ENCODE assay signal across 29 cellular contexts in the genomic region with DNA sequence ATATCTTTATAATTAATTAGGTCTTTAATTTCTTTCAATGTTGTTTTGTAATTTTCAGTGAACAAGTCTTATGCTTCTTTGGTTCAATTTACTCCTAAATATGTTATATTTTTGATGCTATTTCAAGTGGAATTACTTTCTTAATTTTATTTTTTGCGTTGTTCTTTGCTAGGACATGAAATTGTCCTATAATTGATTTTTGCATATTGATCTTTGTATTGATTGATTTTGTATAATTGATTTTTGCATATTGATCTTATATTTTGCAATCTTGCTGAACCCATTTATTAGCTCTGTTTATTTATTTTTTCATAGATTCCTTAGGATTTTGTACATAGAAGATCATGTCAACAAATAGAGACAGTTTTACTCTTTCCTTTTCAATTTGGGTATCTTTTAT. TPM values are rescaled to one million over a fixed set of nuclear protein-coding genes. Genes with fewer than 3 reads are reported as not detected.
"Had no signal": no experiment of that assay in that cellular context is flagged by ENCODE, and none has a peak within 500 bp of the region (broad histone marks: within the 10 kb centered on the region; RNA-seq: fewer than 3 reads in every experiment).

No MANE protein-coding gene starts in this region.

- DNase-seq: cerebellar nuclear complex; cortex of kidney; effector memory CD8-positive, alpha-beta T cell; erythroblast; esophagus squamous epithelium; foreskin melanocyte; glutamatergic neuron; hypothalamus; mesenchymal stem cell; mucosa of descending colon; naive thymus-derived CD4-positive, alpha-beta T cell; nephron progenitor cell; nucleus accumbens; right lobe of liver; small intestine; stimulated activated CD4-positive, alpha-beta T cell treated with anti-CD3 and anti-CD28 coated beads, Interleukin-15, amount 100 ng/mL, for 24 hours; stimulated activated CD4-positive, alpha-beta T cell treated with anti-CD3 and anti-CD28 coated beads, Interleukin-2, amount 100 ng/mL, for 48 hours; stimulated activated naive CD4-positive, alpha-beta T cell treated with Interleukin-2 at 50 U/mL for 16 hours; stomach; thyroid gland; trophoblast cell had no signal

- H3K9me3 Mint-ChIP-seq: naive thymus-derived CD4-positive, alpha-beta T cell; nephron progenitor cell had no signal

- ATAC-seq: effector memory CD8-positive, alpha-beta T cell; left lobe of liver; mucosa of descending colon; naive thymus-derived CD4-positive, alpha-beta T cell; right lobe of liver had no signal

- H3K27ac Mint-ChIP-seq: effector memory CD8-positive, alpha-beta T cell; mesothelial cell of epicardium; naive thymus-derived CD4-positive, alpha-beta T cell; nephron progenitor cell; progenitor cell of endocrine pancreas had no signal

- H3K4me3 Mint-ChIP-seq: effector memory CD8-positive, alpha-beta T cell; mesothelial cell of epicardium; naive thymus-derived CD4-positive, alpha-beta T cell; nephron progenitor cell had no signal

- H3K27me3 Mint-ChIP-seq: effector memory CD8-positive, alpha-beta T cell; naive thymus-derived CD4-positive, alpha-beta T cell; progenitor cell of endocrine pancreas had no signal

- H3K4me1 Mint-ChIP-seq: mesothelial cell of epicardium, nephron progenitor cell had no signal

- H3K36me3 Mint-ChIP-seq: mesothelial cell of epicardium; naive thymus-derived CD4-positive, alpha-beta T cell had no signal

- FAIRE-seq: endometrium, keratinocyte, small intestine had no signal

RNA-seq across cellular contexts. Expression of a gene that starts 38.1 kb away (rescaled TPM):
- total RNA-seq: dermis microvascular lymphatic vessel endothelial cell, liver, stomach, temporal lobe had no signal
